ENCODE assay signal across 1 cellular context in genomic region chr15:63501256-63502089, GRCh38.
TF ChIP-seq lines count a peak whose summit lies in the region.

No MANE protein-coding gene starts in this region.

TF ChIP-seq in HepG2, 621 proteins besides CTCF, POLR2A, EP300 and RAD21 (continued from another document and continues in another):
- TF ChIP-seq ZNF318 (CRISPR knock-in tag; IDR thresholded peaks at IDR 0.05) = no peak
- peak; percentile 61; the same call in 1 of the 2 replicates for TF ChIP-seq TFDP1 (CRISPR knock-in tag; IDR thresholded peaks at IDR 0.05; ENCODE audit: borderline replicate concordance)
- no peak for TF ChIP-seq TRIM22 (IDR thresholded peaks at IDR 0.05)
- TF ChIP-seq ZNF792 (CRISPR knock-in tag; IDR thresholded peaks at IDR 0.05) = 0 out of 2 replicates have a peak, but pooled peaks have one; percentile 31
- no peak for TF ChIP-seq U2AF1 (optimal IDR thresholded peaks at IDR 0.05; ENCODE audit: low read depth, low read length)
- TF ChIP-seq IRF2 (CRISPR knock-in tag; IDR thresholded peaks at IDR 0.05) = 0 out of 2 replicates have a peak, but pooled peaks have one; percentile 47
- TF ChIP-seq TMF1 (CRISPR knock-in tag; IDR thresholded peaks at IDR 0.05; ENCODE audit: low read depth) = no peak
- no peak for TF ChIP-seq RFX3 (CRISPR knock-in tag; IDR thresholded peaks at IDR 0.05)
- TF ChIP-seq ZNF234 (CRISPR knock-in tag; conservative IDR thresholded peaks at IDR 0.05) = no peak
- no peak for TF ChIP-seq KDM5B (CRISPR knock-in tag; IDR thresholded peaks at IDR 0.05; ENCODE audit: borderline replicate concordance)
- TF ChIP-seq RFX1 (IDR thresholded peaks at IDR 0.05) = no peak
- no peak for TF ChIP-seq ZNF460 (CRISPR knock-in tag; IDR thresholded peaks at IDR 0.05; ENCODE audit: borderline replicate concordance)
- TF ChIP-seq HMGXB4 (CRISPR knock-in tag; IDR thresholded peaks at IDR 0.05; ENCODE audit: borderline replicate concordance in 1 of 2, low read depth in 1 of 2) = peak in 1 of 2 experiments; percentile 51; a peak in 1 of 4 replicates
- no peak for TF ChIP-seq REXO4 (CRISPR knock-in tag; IDR thresholded peaks at IDR 0.05; ENCODE audit: borderline replicate concordance)
- no peak for TF ChIP-seq ZNF558 (CRISPR knock-in tag; IDR thresholded peaks at IDR 0.05; ENCODE audit: borderline replicate concordance)
- no peak for TF ChIP-seq ZNF251 (CRISPR knock-in tag; IDR thresholded peaks at IDR 0.05)
- 0 out of 2 replicates have a peak, but pooled peaks have one; percentile 16 for TF ChIP-seq TGIF2 (CRISPR knock-in tag; IDR thresholded peaks at IDR 0.05)
- TF ChIP-seq ZKSCAN1 (IDR thresholded peaks at IDR 0.05; ENCODE audit: low read length) = no peak
- no peak for TF ChIP-seq ZNF121 (CRISPR knock-in tag; IDR thresholded peaks at IDR 0.05)
- TF ChIP-seq AGO2 (optimal IDR thresholded peaks at IDR 0.05; ENCODE audit: low read depth, low read length) = no peak
- TF ChIP-seq SCMH1 (CRISPR knock-in tag; IDR thresholded peaks at IDR 0.05; ENCODE audit: borderline replicate concordance) = no peak
- no peak for TF ChIP-seq BCLAF1 (IDR thresholded peaks at IDR 0.05)
- no peak for TF ChIP-seq ZNF232 (CRISPR knock-in tag; IDR thresholded peaks at IDR 0.05; ENCODE audit: borderline replicate concordance)
- TF ChIP-seq ZNF205 (CRISPR knock-in tag; IDR thresholded peaks at IDR 0.05) = no peak
- TF ChIP-seq IKZF5 (CRISPR knock-in tag; IDR thresholded peaks at IDR 0.05) = 0 out of 2 replicates have a peak, but pooled peaks have one; percentile 31
- TF ChIP-seq RNF219 (CRISPR knock-in tag; IDR thresholded peaks at IDR 0.05) = no peak
- no peak for TF ChIP-seq ZNF737 (CRISPR knock-in tag; IDR thresholded peaks at IDR 0.05; ENCODE audit: borderline replicate concordance)
- TF ChIP-seq ZBTB33 (CRISPR knock-in tag; IDR thresholded peaks at IDR 0.05) = no peak
- no peak for TF ChIP-seq HDAC2 (CRISPR knock-in tag; IDR thresholded peaks at IDR 0.05)
- TF ChIP-seq KDM4B (CRISPR knock-in tag; IDR thresholded peaks at IDR 0.05) = no peak
